Comparison of ENCODE assay signal across 9 cellular contexts in genomic region chr5:139517683-139518564, GRCh38. TPM values are rescaled to one million over a fixed set of nuclear protein-coding genes. Genes with fewer than 3 reads are reported as not detected.
A peak's percentile ranks its signal among the peaks of the same experiment; 100 is the strongest.
DNase-seq lines count a peak whose midpoint lies in the region; ATAC-seq and TF ChIP-seq lines count a peak whose summit lies in the region.
"Had no signal": no experiment of that assay in that cellular context is flagged by ENCODE, and none has a peak within 500 bp of the region (broad histone marks: within the 10 kb centered on the region; RNA-seq: fewer than 3 reads in every experiment).

No MANE protein-coding gene starts in this region.

- H3K36me3 Mint-ChIP-seq in activated CD4-positive, alpha-beta T cell treated with anti-CD3 and anti-CD28 coated beads, Interleukin-2, amount 10 ng/mL, durations not matched to agents 7 days and 5 days (ENCODE audit: low read depth): peaks cover 2% of the 10 kb centered on the region

- DNase-seq in Ammon's horn (ENCODE audit: low spot score) (peak; percentile 88), NCI-H446 treated with DMSO at 0.1 percent for 48 hours (lab: John Stamatoyannopoulos, UW) (peak; percentile 73), dermis blood vessel endothelial cell (peak; percentile 93), right lobe of liver (peak; percentile 91 to 93 (median 93))
- peak; percentile 88 for DNase-seq in activated CD4-positive, alpha-beta T cell treated with anti-CD3 and anti-CD28 coated beads, Interleukin-2, amount 10 ng/mL, durations not matched to agents 7 days and 5 days
- peak; percentile 81 to 94 for DNase-seq in stimulated activated CD4-positive, alpha-beta T cell treated with anti-CD3 and anti-CD28 coated beads, Interleukin-4, amount 100 ng/mL, for 4 hours

- peak overlapping the region; percentile 89 for H3K27ac Mint-ChIP-seq in activated CD4-positive, alpha-beta T cell treated with anti-CD3 and anti-CD28 coated beads, Interleukin-2, amount 10 ng/mL, durations not matched to agents 7 days and 5 days

- peaks cover 28% of the 10 kb centered on the region for H3K4me1 Mint-ChIP-seq in activated CD4-positive, alpha-beta T cell treated with anti-CD3 and anti-CD28 coated beads, Interleukin-2, amount 10 ng/mL, durations not matched to agents 7 days and 5 days

- no peaks in the 10 kb centered on the region for H3K27me3 ChIP-seq in right lobe of liver

- POLR2A ChIA-PET in activated CD4-positive, alpha-beta T cell treated with anti-CD3 and anti-CD28 coated beads, Interleukin-2, amount 10 ng/mL, durations not matched to agents 7 days and 5 days (lab: Charles Lee): no interaction called here

- TF ChIP-seq POLR2A in right lobe of liver (IDR thresholded peaks at IDR 0.05): peak; percentile 71

- TF ChIP-seq CTCF in right lobe of liver (IDR thresholded peaks at IDR 0.05): peak; percentile 99 to 100 (median 99)

- no peaks in the 10 kb centered on the region for H3K36me3 ChIP-seq in right lobe of liver

- peak; percentile 90 for ATAC-seq in GM18909 (IDR thresholded peaks at IDR 0.05; ENCODE audit: poor library complexity, unreplicated experiment)
- peak; percentile 88 for ATAC-seq in HG03159 (IDR thresholded peaks at IDR 0.05; ENCODE audit: unreplicated experiment)
- peak; percentile 90 to 96 (median 92) for ATAC-seq in right lobe of liver

- CTCF ChIA-PET in activated CD4-positive, alpha-beta T cell treated with anti-CD3 and anti-CD28 coated beads, Interleukin-2, amount 10 ng/mL, durations not matched to agents 7 days and 5 days (lab: Charles Lee): interaction anchor here (0.6 to 8.2 kb wide), 20 partner anchors 11 to 182 kb away, joined by 3 to 170 read pairs (median 4); partner anchors contain the start of genes DNAJC18 and MZB1

- intact Hi-C loops in right lobe of liver (cut with DNase I): no loop called here

- H3K27me3 Mint-ChIP-seq in activated CD4-positive, alpha-beta T cell treated with anti-CD3 and anti-CD28 coated beads, Interleukin-2, amount 10 ng/mL, durations not matched to agents 7 days and 5 days: peaks cover 1% of the 10 kb centered on the region

- no peaks in the 10 kb centered on the region for H3K9me3 Mint-ChIP-seq in activated CD4-positive, alpha-beta T cell treated with anti-CD3 and anti-CD28 coated beads, Interleukin-2, amount 10 ng/mL, durations not matched to agents 7 days and 5 days

- H3K4me3 ChIP-seq in right lobe of liver: peak overlapping the region; percentile 49 to 64 (median 58)

- H3K4me1 ChIP-seq in right lobe of liver: no peaks in the 10 kb centered on the region

- H3K9me3 ChIP-seq in right lobe of liver: no peaks in the 10 kb centered on the region

- peak overlapping the region; percentile 67 to 95 (median 78) for H3K27ac ChIP-seq in right lobe of liver

- peak overlapping the region; percentile 76 for H3K4me3 Mint-ChIP-seq in activated CD4-positive, alpha-beta T cell treated with anti-CD3 and anti-CD28 coated beads, Interleukin-2, amount 10 ng/mL, durations not matched to agents 7 days and 5 days

- 13% methylated on average over 12 of the region's 56 CpGs for WGBS in right lobe of liver (ENCODE audit: insufficient coverage, low coverage, low lambda C conversion rate, missing lambda C conversion rate)

RNA-seq across cellular contexts. Expression of gene STING1, which starts 35.4 kb away (rescaled TPM):
- total RNA-seq in activated CD4-positive, alpha-beta T cell treated with anti-CD3 and anti-CD28 coated beads, Interleukin-2, amount 10 ng/mL, durations not matched to agents 7 days and 5 days: 100 to 1,000 TPM; 175 TPM
- total RNA-seq in dermis blood vessel endothelial cell: 36.9 and 69.6 TPM in 2 replicates
- 10 to 100 TPM in 2 of 6 experiments, 1 to 10 TPM in 4; 4.9 to 11.3 (median 7.0) TPM for total RNA-seq in right lobe of liver

RNA-seq across cellular contexts. Expression of gene UBE2D2, which starts 43.2 kb away (rescaled TPM):
- 100 to 1,000 TPM; 231 to 265 TPM for total RNA-seq in activated CD4-positive, alpha-beta T cell treated with anti-CD3 and anti-CD28 coated beads, Interleukin-2, amount 10 ng/mL, durations not matched to agents 7 days and 5 days
- total RNA-seq in dermis blood vessel endothelial cell (68.5 and 71.6 TPM in 2 replicates), right lobe of liver (10 to 100 TPM; 38.3 to 68.3 (median 53.1) TPM)

RNA-seq across cellular contexts. Expression of gene SMIM33, which starts 47.1 kb away (rescaled TPM):
- 1 to 10 TPM; 1.1 to 1.2 TPM for total RNA-seq in activated CD4-positive, alpha-beta T cell treated with anti-CD3 and anti-CD28 coated beads, Interleukin-2, amount 10 ng/mL, durations not matched to agents 7 days and 5 days
- not detected in 2 replicates for total RNA-seq in dermis blood vessel endothelial cell
- total RNA-seq in right lobe of liver: not detected
- total RNA-seq: glomerular endothelial cell had no signal

RNA-seq across cellular contexts. Expression of gene ECSCR, which starts 55.4 kb away (rescaled TPM):
- under 1 TPM; 0.45 to 0.73 TPM for total RNA-seq in activated CD4-positive, alpha-beta T cell treated with anti-CD3 and anti-CD28 coated beads, Interleukin-2, amount 10 ng/mL, durations not matched to agents 7 days and 5 days
- total RNA-seq in dermis blood vessel endothelial cell (404 and 423 TPM in 2 replicates), right lobe of liver (1 to 10 TPM; 1.2 to 5.1 (median 2.3) TPM)

Comparison
In these comparisons a context has a peak if more than half of its experiments do, and no peak if none do; other contexts are left out.
1. Peak in every context shown above with its lines: DNase-seq, ATAC-seq, H3K4me3 ChIP-seq and H3K27ac ChIP-seq.